27 cellular contexts compared by ENCODE assay signal in genomic region chr18:39313992-39314391, GRCh38.
DNase-seq lines count a peak whose midpoint lies in the region; ATAC-seq, FAIRE-seq and TF ChIP-seq lines count a peak whose summit lies in the region.
"Had no signal": no experiment of that assay in that cellular context is flagged by ENCODE, and none has a peak within 500 bp of the region (broad histone marks: within the 10 kb centered on the region; RNA-seq: fewer than 3 reads in every experiment).

No MANE protein-coding gene starts in this region.

- no peak overlapping the region for H3K4me3 ChIP-seq in small intestine (ENCODE audit: low read depth in 1 of 2, low read length in 2 of 2)
- H3K4me3 ChIP-seq: coronary artery, PC-9, tibial nerve had no signal

- H3K27ac ChIP-seq in VCaP (peak overlapping the region; percentile 53; the same call in 1 of the 2 replicates), small intestine (ENCODE audit: low read depth in 1 of 2, low read length in 1 of 2) (no peak overlapping the region)
- H3K27ac ChIP-seq: coronary artery, HL-60, PC-9, tibial nerve had no signal

- H3K36me3 Mint-ChIP-seq in osteocyte (ENCODE audit: unreplicated experiment) = no peaks in the 10 kb centered on the region
- H3K36me3 Mint-ChIP-seq: CD8-positive, alpha-beta memory T cell; T-cell had no signal

- no peaks in the 10 kb centered on the region for H3K27me3 Mint-ChIP-seq in osteocyte (ENCODE audit: unreplicated experiment)
- H3K27me3 Mint-ChIP-seq: CD8-positive, alpha-beta memory T cell; T-cell had no signal

- H3K36me3 ChIP-seq in small intestine (ENCODE audit: control insufficient read depth in 2 of 2, insufficient read depth in 2 of 2, low read length in 2 of 2) = no peaks in the 10 kb centered on the region
- H3K36me3 ChIP-seq: tibial nerve had no signal

- WGBS in small intestine, 3 donors = 11 to 39% (median 19%) methylated on average over 4 of the region's 4 CpGs

- no peak for TF ChIP-seq CTCF in VCaP (conservative IDR thresholded peaks at IDR 0.05)
- TF ChIP-seq CTCF in osteocyte (IDR thresholded peaks at IDR 0.05) = no peak

- no peaks in the 10 kb centered on the region for H3K4me1 ChIP-seq in small intestine (ENCODE audit: control insufficient read depth in 2 of 2, insufficient read depth in 1 of 2, low read depth in 1 of 2, low read length in 1 of 2)
- H3K4me1 ChIP-seq: tibial nerve had no signal

- no peaks in the 10 kb centered on the region for H3K4me1 Mint-ChIP-seq in osteocyte (ENCODE audit: unreplicated experiment)
- H3K4me1 Mint-ChIP-seq: CD8-positive, alpha-beta memory T cell; T-cell had no signal

- no peak overlapping the region for H3K4me3 Mint-ChIP-seq in osteocyte (ENCODE audit: unreplicated experiment)
- H3K4me3 Mint-ChIP-seq: activated naive CD4-positive, alpha-beta T cell treated with anti-CD3 and anti-CD28 coated beads for 36 hours; CD8-positive, alpha-beta memory T cell; endodermal cell; T-cell had no signal

- no peak for FAIRE-seq in small intestine (lab: Jason Lieb, UNC)
- FAIRE-seq: bronchial epithelial cell, GM12891, kidney had no signal

- H3K27me3 ChIP-seq in small intestine (ENCODE audit: control insufficient read depth in 2 of 2, insufficient read depth in 2 of 2, low read length in 2 of 2) = no peaks in the 10 kb centered on the region
- H3K27me3 ChIP-seq: tibial nerve had no signal

- DNase-seq in NCI-H1092 treated with DMSO at 0.1 percent for 48 hours (lab: John Stamatoyannopoulos, UW) = peak; percentile 10
- DNase-seq in NCI-H1092 (lab: John Stamatoyannopoulos, UW) = no peak
- DNase-seq in NCI-H2081 treated with DMSO at 0.1 percent for 48 hours (lab: John Stamatoyannopoulos, UW) = peak; percentile 70
- DNase-seq in small intestine = peak; percentile 65
- DNase-seq in osteocyte (ENCODE audit: extremely low spot score, unreplicated experiment) = no peak
- DNase-seq: 8988T; activated naive CD4-positive, alpha-beta T cell treated with anti-CD3 and anti-CD28 coated beads for 36 hours; activated T-cell treated with anti-CD3 and anti-CD28 coated beads, Interleukin-2, amount 50 U/mL, for 48 hours; amniotic stem cell; CD8-positive, alpha-beta memory T cell; endodermal cell; IMR-90; kidney; NCI-H526; PC-9; SIG-M5; stimulated activated CD4-positive, alpha-beta T cell treated with anti-CD3 and anti-CD28 coated beads, Interleukin-4, amount 100 ng/mL, for 24 hours; stimulated activated naive CD8-positive, alpha-beta T cell treated with anti-CD3 and anti-CD28 coated beads, Interleukin-15, Interleukin-2, amounts not matched to agents 100 U/mL and 50 U/mL, for 24 hours; T-cell had no signal

- no peak for ATAC-seq in GM19463 (IDR thresholded peaks at IDR 0.05; ENCODE audit: unreplicated experiment)
- ATAC-seq in HG03442 (IDR thresholded peaks at IDR 0.05; ENCODE audit: unreplicated experiment) = no peak
- ATAC-seq: stimulated activated naive CD8-positive, alpha-beta T cell treated with anti-CD3 and anti-CD28 coated beads, Interleukin-15, Interleukin-2, amounts not matched to agents 100 U/mL and 50 U/mL, for 24 hours; T-cell had no signal

- H3K9me3 ChIP-seq in small intestine (ENCODE audit: control insufficient read depth, low read depth) = no peaks in the 10 kb centered on the region

- no peak overlapping the region for H3K27ac Mint-ChIP-seq in osteocyte (ENCODE audit: unreplicated experiment)
- H3K27ac Mint-ChIP-seq: activated naive CD4-positive, alpha-beta T cell treated with anti-CD3 and anti-CD28 coated beads for 36 hours; CD8-positive, alpha-beta memory T cell; endodermal cell; T-cell had no signal

- peaks cover 16% of the 10 kb centered on the region for H3K9me3 Mint-ChIP-seq in osteocyte (ENCODE audit: unreplicated experiment)

Comparison
In these comparisons a context has a peak if more than half of its experiments do, and no peak if none do; other contexts are left out.
1. DNase-seq: peak in NCI-H1092 treated with DMSO at 0.1 percent for 48 hours (single experiment), NCI-H2081 treated with DMSO at 0.1 percent for 48 hours (single experiment) and small intestine (single experiment); none in NCI-H1092 (single experiment) and osteocyte (single experiment).